Comparison of ENCODE assay signal across 28 cellular contexts in the genomic region with DNA sequence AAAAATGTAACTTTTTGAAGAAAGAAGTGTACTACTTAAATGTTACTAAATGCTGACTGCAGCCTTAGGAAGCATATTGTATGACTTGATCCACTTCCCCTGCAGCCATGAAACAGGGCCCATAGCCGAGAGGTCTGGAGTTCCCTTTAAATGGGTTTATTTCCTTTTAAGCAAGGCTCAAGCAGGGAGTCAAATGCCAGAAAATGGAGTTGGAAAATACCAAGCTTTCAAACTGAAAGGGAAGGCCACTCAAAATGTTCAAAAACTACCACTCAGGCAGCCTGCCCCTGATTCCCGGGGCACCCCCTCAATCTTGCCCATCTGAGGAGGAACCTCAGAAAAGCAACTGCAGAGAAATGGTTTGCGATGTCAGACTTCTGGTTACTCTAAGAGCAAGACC.
"Had no signal": no experiment of that assay in that cellular context is flagged by ENCODE, and none has a peak within 500 bp of the region (broad histone marks: within the 10 kb centered on the region; RNA-seq: fewer than 3 reads in every experiment).

No MANE protein-coding gene starts in this region.

- H3K4me3 ChIP-seq: esophagus muscularis mucosa, gastroesophageal sphincter, heart right ventricle, neural progenitor cell, skin epidermis, thyroid gland had no signal

- H3K27me3 ChIP-seq: esophagus muscularis mucosa, foreskin keratinocyte, gastroesophageal sphincter, heart right ventricle, neural progenitor cell, thyroid gland had no signal

- H3K27me3 Mint-ChIP-seq: progenitor cell of endocrine pancreas; stimulated activated naive CD8-positive, alpha-beta T cell treated with anti-CD3 and anti-CD28 coated beads, Interleukin-15, amount 100 ng/mL, for 72 hours had no signal

- H3K9me3 ChIP-seq: esophagus muscularis mucosa, thyroid gland had no signal

- DNase-seq: central memory CD4-positive, alpha-beta T cell; effector CD8-positive, alpha-beta T cell; endodermal cell; foreskin keratinocyte; glutamatergic neuron; heart right ventricle; hypothalamus; kidney; mammary epithelial cell; mesendoderm; midbrain; naive thymus-derived CD4-positive, alpha-beta T cell; stimulated activated CD4-positive, alpha-beta T cell treated with anti-CD3 and anti-CD28 coated beads, Interleukin-12 subunit alpha, Interleukin-12 subunit beta, amount 100 ng/mL, for 4 hours; stimulated activated CD4-positive, alpha-beta T cell treated with anti-CD3 and anti-CD28 coated beads, Interleukin-1b, Interleukin-23, amount 100 ng/mL, for 48 hours; stimulated activated CD4-positive, alpha-beta T cell treated with anti-CD3 and anti-CD28 coated beads, Interleukin-4, amount 100 ng/mL, for 1 hour; stimulated activated CD8-positive, alpha-beta memory T cell treated with anti-CD3 and anti-CD28 coated beads, Interleukin-4, amount 100 ng/mL, for 48 hours; stimulated activated naive CD4-positive, alpha-beta T cell; stimulated activated naive CD8-positive, alpha-beta T cell treated with anti-CD3 and anti-CD28 coated beads, Interleukin-15, amount 100 ng/mL, for 72 hours; thyroid gland; trophoblast cell had no signal

- H3K36me3 ChIP-seq: neural progenitor cell, thyroid gland had no signal

- H3K9me3 Mint-ChIP-seq: stimulated activated naive CD8-positive, alpha-beta T cell treated with anti-CD3 and anti-CD28 coated beads, Interleukin-15, amount 100 ng/mL, for 72 hours had no signal

- H3K27ac ChIP-seq: esophagus muscularis mucosa, foreskin keratinocyte, gastroesophageal sphincter, neural progenitor cell, parathyroid adenoma, thyroid gland had no signal

- H3K4me3 Mint-ChIP-seq: endodermal cell; nephron; neural progenitor cell; stimulated activated naive CD8-positive, alpha-beta T cell treated with anti-CD3 and anti-CD28 coated beads, Interleukin-15, amount 100 ng/mL, for 72 hours had no signal

- H3K27ac Mint-ChIP-seq: endodermal cell had no signal

- ATAC-seq: foreskin keratinocyte; gastroesophageal sphincter; left lobe of liver; naive thymus-derived CD4-positive, alpha-beta T cell; stimulated activated naive CD8-positive, alpha-beta T cell treated with anti-CD3 and anti-CD28 coated beads, Interleukin-15, amount 100 ng/mL, for 72 hours had no signal

- H3K4me1 ChIP-seq: foreskin keratinocyte, gastroesophageal sphincter, heart right ventricle, parathyroid adenoma had no signal
